21 cellular contexts compared by ENCODE assay signal in genomic region chr6:150391414-150391813, GRCh38. TPM values are rescaled to one million over a fixed set of nuclear protein-coding genes. Genes with fewer than 3 reads are reported as not detected.
DNase-seq lines count a peak whose midpoint lies in the region; ATAC-seq, FAIRE-seq and TF ChIP-seq lines count a peak whose summit lies in the region.
"Had no signal": no experiment of that assay in that cellular context is flagged by ENCODE, and none has a peak within 500 bp of the region (broad histone marks: within the 10 kb centered on the region; RNA-seq: fewer than 3 reads in every experiment).

No MANE protein-coding gene starts in this region.

- intact Hi-C loops in esophagus muscularis mucosa (cut with DNase I) = no loop called here
- intact Hi-C loops in right lobe of liver (cut with DNase I) = loop anchor here in 1 of 2 donors (10.0 kb wide), 1 partner anchor 307 kb away; no protein-coding TSS in a partner anchor
- intact Hi-C loops in thyroid gland (cut with DNase I) = no loop called here
- intact Hi-C loops in transverse colon (cut with DNase I; ENCODE audit: low total_unique reads) = loop anchor here (10.0 kb wide), 1 partner anchor 307 kb away; no protein-coding TSS in a partner anchor

- peak overlapping the region; percentile 70; the same call in 1 of the 3 replicates for H3K4me2 ChIP-seq in A549
- H3K4me2 ChIP-seq: GM23338 had no signal

- no peak for TF ChIP-seq RAD21 in A549 (conservative IDR thresholded peaks at IDR 0.05 in 1 of 2, IDR thresholded peaks at IDR 0.05 in 1 of 2)

- CTCF ChIA-PET in A549 (lab: Yijun Ruan, JAX) = interaction anchor here (0.6 to 1.2 kb wide), 3 partner anchors 310 to 424 kb away, joined by 3 to 6 read pairs (median 4); no protein-coding TSS in a partner anchor

- TF ChIP-seq EP300 in A549 (IDR thresholded peaks at IDR 0.05) (no peak), esophagus muscularis mucosa (IDR thresholded peaks at IDR 0.05) (no peak), transverse colon (IDR thresholded peaks at IDR 0.05; ENCODE audit: low read depth) (no peak)

- POLR2A ChIA-PET in A549 (lab: Yijun Ruan, JAX) = no interaction called here

- H3K9me3 ChIP-seq in A549 (no peaks in the 10 kb centered on the region), esophagus muscularis mucosa (no peaks in the 10 kb centered on the region), right lobe of liver (no peaks in the 10 kb centered on the region), thyroid gland (no peaks in the 10 kb centered on the region), transverse colon (no peaks in the 10 kb centered on the region)

- DNase-seq in A549 (ENCODE audit: low read depth in 1 of 2, low spot score in 1 of 2) (no peak), esophagus muscularis mucosa (ENCODE audit: extremely low spot score) (peak; percentile 24), right lobe of liver (peak in 1 of 3 donors; percentile 75), thyroid gland (no peak), foreskin melanocyte (no peak), transverse colon (no peak)
- DNase-seq: 8988T; C1 segment of cervical spinal cord; Calu3; CD4-positive, alpha-beta memory T cell; COR-L47; DND-41; H9 had no signal

- ATAC-seq in A549 (no peak), right lobe of liver (peak; percentile 79 to 83 (median 81)), SK-N-SH treated with all-trans-retinoic acid at 6 μM for 48 hours (no peak)
- ATAC-seq: GM23338, HCT116 had no signal

- H3K27ac ChIP-seq in A549 (peak overlapping the region; percentile 77 to 80; a peak in 4 of 6 replicates), esophagus muscularis mucosa (replicated peaks in 1 of 4) (no peak overlapping the region), right lobe of liver (peak overlapping the region; percentile 69 to 86 (median 74)), thyroid gland (peak overlapping the region; percentile 79 to 92 (median 90)), transverse colon (no peak overlapping the region)

- TF ChIP-seq CTCF in A549 (IDR thresholded peaks at IDR 0.05) (no peak), esophagus muscularis mucosa (IDR thresholded peaks at IDR 0.05) (no peak), right lobe of liver (IDR thresholded peaks at IDR 0.05) (no peak), thyroid gland (IDR thresholded peaks at IDR 0.05) (no peak), transverse colon (IDR thresholded peaks at IDR 0.05) (no peak)

- no peak for TF ChIP-seq POLR2A in A549 (IDR thresholded peaks at IDR 0.05; ENCODE audit: low read length)
- no peak for TF ChIP-seq POLR2A in esophagus muscularis mucosa (IDR thresholded peaks at IDR 0.05; ENCODE audit: low read depth)
- TF ChIP-seq POLR2A in right lobe of liver (IDR thresholded peaks at IDR 0.05) = no peak
- TF ChIP-seq POLR2A in thyroid gland (IDR thresholded peaks at IDR 0.05) = no peak
- no peak for TF ChIP-seq POLR2A in transverse colon (IDR thresholded peaks at IDR 0.05)

- WGBS in A549 (ENCODE audit: missing lambda C conversion rate) = 75% methylated on average over 4 of the region's 4 CpGs
- 79% methylated on average over 4 of the region's 4 CpGs for WGBS in esophagus muscularis mucosa
- 21% methylated on average over 4 of the region's 4 CpGs for WGBS in right lobe of liver (ENCODE audit: insufficient coverage, low coverage, low lambda C conversion rate, missing lambda C conversion rate)
- WGBS in thyroid gland, 2 donors = 74 to 77% methylated on average over 4 of the region's 4 CpGs
- WGBS in transverse colon (ENCODE audit: low coverage in 1 of 2), 2 donors = 78% methylated on average over 4 of the region's 4 CpGs; no CpG with 5 or more reads in 1 of the 2 donors

- FAIRE-seq in A549 (lab: Jason Lieb, UNC) = no peak
- FAIRE-seq: G401.6, GM12892 had no signal

- H3K4me1 ChIP-seq in A549 (peaks cover 23% of the 10 kb centered on the region), esophagus muscularis mucosa (no peaks in the 10 kb centered on the region), right lobe of liver (peaks cover 0 to 44% (median 19%) of the 10 kb centered on the region in 4 donors), thyroid gland (peaks cover 43 to 60% of the 10 kb centered on the region in 2 donors), transverse colon (no peaks in the 10 kb centered on the region)

- H3K27me3 ChIP-seq in esophagus muscularis mucosa (no peaks in the 10 kb centered on the region), right lobe of liver (no peaks in the 10 kb centered on the region), thyroid gland (no peaks in the 10 kb centered on the region), transverse colon (no peaks in the 10 kb centered on the region)

- H3K4me3 ChIP-seq in A549 (no peak overlapping the region), esophagus muscularis mucosa (no peak overlapping the region), right lobe of liver (no peak overlapping the region), thyroid gland (replicated peaks in 1 of 3) (no peak overlapping the region), transverse colon (no peak overlapping the region)
- H3K4me3 ChIP-seq: GM23338 had no signal

- in situ Hi-C loops in transverse colon (cut with MboI; ENCODE audit: low pct_ligation_motif_present in 1 of 4, low pct_unique_long_range_greater_than_20kb in 1 of 4, low sequenced_read_pairs in 3 of 4) = loop anchor here in 2 of 4 donors (10.0 kb wide), 1 partner anchor 317 kb away; no protein-coding TSS in a partner anchor

- H3K36me3 ChIP-seq in esophagus muscularis mucosa (no peaks in the 10 kb centered on the region), right lobe of liver (no peaks in the 10 kb centered on the region), thyroid gland (peaks cover 0 to 4% of the 10 kb centered on the region in 2 donors), transverse colon (no peaks in the 10 kb centered on the region)

TF ChIP-seq in A549, 52 proteins besides CTCF, POLR2A, EP300 and RAD21 (continues in another document):
- TF ChIP-seq FOSL2 (IDR thresholded peaks at IDR 0.05) = no peak
- no peak for TF ChIP-seq FOSL2 (CRISPR knock-in tag; IDR thresholded peaks at IDR 0.05)
- TF ChIP-seq BHLHE40 (IDR thresholded peaks at IDR 0.05; ENCODE audit: low read depth, low read length) = no peak

TF ChIP-seq in SK-N-SH treated with all-trans-retinoic acid at 6 μM for 48 hours, 23 proteins besides CTCF, POLR2A, EP300 and RAD21:
- TF ChIP-seq TOX (CRISPR knock-in tag; IDR thresholded peaks at IDR 0.05; ENCODE audit: borderline replicate concordance) (no peak), ESRRG (CRISPR knock-in tag; IDR thresholded peaks at IDR 0.05) (no peak), ZC3H10 (CRISPR knock-in tag; IDR thresholded peaks at IDR 0.05) (no peak), ZFP30 (CRISPR knock-in tag; IDR thresholded peaks at IDR 0.05) (no peak), TCF4 (CRISPR knock-in tag; IDR thresholded peaks at IDR 0.05; ENCODE audit: borderline replicate concordance) (no peak), ZFP3 (CRISPR knock-in tag; IDR thresholded peaks at IDR 0.05) (no peak)

RNA-seq across cellular contexts. Expression of gene IYD, which starts 22.6 kb away (rescaled TPM):
- polyA plus RNA-seq in A549 (2011; rRNA removed) (0.03 and 0.08 TPM in 2 replicates), A549 (2017; fragmentation: RNase III; extraction: RNeasy Plus Mini Kit Qiagen cat#74134 plus additional on column Dnase treatment) (not detected in 3 replicates)
- polyA plus RNA-seq in A549 (2012; cell fraction: cytosol; rRNA removed) = 0.01 TPM in 1 of 2 replicates, not detected in the other
- not detected in 2 replicates for polyA plus RNA-seq in A549 (2012; cell fraction: nucleus; rRNA removed)
- not detected in 2 replicates for polyA minus RNA-seq in A549 (2011; rRNA and poly(A)+ RNA removed)
- total RNA-seq in esophagus muscularis mucosa (not detected), right lobe of liver (10 to 100 TPM in 5 of 6 experiments, 1 to 10 TPM in 1; 5.8 to 21.6 (median 16.1) TPM), thyroid gland (1,000 to 10,000 TPM in 1 of 4 donors, 100 to 1,000 TPM in 3; 571 to 1,038 (median 665) TPM), transverse colon (10 to 100 TPM in 2 of 4 donors, 1 to 10 TPM in 2; 8.4 to 16.7 (median 12.3) TPM)
- total RNA-seq: A673; CD4-positive, alpha-beta memory T cell; GM23338; H4; H9 had no signal
- polyA plus RNA-seq: BJ; CD4-positive, alpha-beta memory T cell; GM23338 had no signal

Comparison
In these comparisons a context has a peak if more than half of its experiments do, and no peak if none do; other contexts are left out.
1. ATAC-seq: peak in right lobe of liver (4 of 4); none in A549 (0 of 2) and SK-N-SH treated with all-trans-retinoic acid at 6 μM for 48 hours (single experiment).
2. H3K27ac ChIP-seq: peak in A549 (2 of 2), right lobe of liver (3 of 3) and thyroid gland (3 of 3); none in esophagus muscularis mucosa (0 of 4) and transverse colon (0 of 4).
3. RNA of gene IYD, which starts 22.6 kb away (total RNA-seq): 571 to 1,038 TPM in thyroid gland; 5.8 to 21.6 TPM in right lobe of liver, 8.4 to 16.7 TPM in transverse colon and not detected in esophagus muscularis mucosa; every median in the first group is over 10 times any median in the second.